In the genomic region with DNA sequence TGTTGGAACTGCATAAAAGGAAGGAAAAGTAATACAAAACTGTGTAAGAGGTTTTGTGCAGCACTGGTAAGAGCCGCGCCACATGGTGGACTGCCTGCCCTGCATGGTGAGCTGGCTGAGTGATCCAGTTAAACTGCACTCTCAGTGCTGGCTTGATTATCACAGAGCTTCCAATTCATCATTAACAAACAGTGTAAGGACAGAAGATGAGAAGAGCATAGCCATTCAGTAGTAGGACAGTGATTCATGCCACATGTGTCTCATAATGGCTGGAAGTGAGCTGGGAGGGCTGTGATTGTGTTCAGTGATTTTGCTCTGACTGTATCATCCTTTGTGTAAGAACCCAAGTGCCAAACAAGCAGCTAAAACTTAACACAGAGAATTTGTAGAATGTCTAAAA, we compare ENCODE assay signal across 21 cellular contexts. TPM values are rescaled to one million over a fixed set of nuclear protein-coding genes. Genes with fewer than 3 reads are reported as not detected.
A peak's percentile ranks its signal among the peaks of the same experiment; 100 is the strongest.
DNase-seq lines count a peak whose midpoint lies in the region; ATAC-seq and TF ChIP-seq lines count a peak whose summit lies in the region.
"Had no signal": no experiment of that assay in that cellular context is flagged by ENCODE, and none has a peak within 500 bp of the region (broad histone marks: within the 10 kb centered on the region; RNA-seq: fewer than 3 reads in every experiment).

No MANE protein-coding gene starts in this region.

- TF ChIP-seq CTCF in epithelial cell of esophagus (IDR thresholded peaks at IDR 0.05; ENCODE audit: insufficient read depth, low read depth, low read length, missing control alignments) (no peak), gastroesophageal sphincter (IDR thresholded peaks at IDR 0.05) (no peak)

- H3K9me3 ChIP-seq in gastroesophageal sphincter: no peaks in the 10 kb centered on the region
- H3K9me3 ChIP-seq: heart right ventricle, psoas muscle, vagina had no signal

- ATAC-seq in gastroesophageal sphincter (no peak), HG02870 (IDR thresholded peaks at IDR 0.05; ENCODE audit: unreplicated experiment) (no peak)
- ATAC-seq: heart right ventricle; Panc1; psoas muscle; stimulated activated naive CD8-positive, alpha-beta T cell treated with anti-CD3 and anti-CD28 coated beads, Interleukin-15, Interleukin-2, amounts not matched to agents 100 U/mL and 50 U/mL, for 24 hours had no signal

- no peak for TF ChIP-seq POLR2A in gastroesophageal sphincter (IDR thresholded peaks at IDR 0.05)

- DNase-seq in Ammon's horn (ENCODE audit: low spot score) (peak; percentile 51), M059J (ENCODE audit: low read depth) (peak; percentile 5), epithelial cell of esophagus (ENCODE audit: low read depth) (peak; percentile 82), midbrain (lab: John Stamatoyannopoulos, UW) (peak; percentile 20), HUDEP-2 (lab: John Stamatoyannopoulos, UW; ENCODE audit: unreplicated experiment in 76 of 76) (no peak)
- DNase-seq in effector CD8-positive, alpha-beta T cell (lab: John Stamatoyannopoulos, UW): no peak
- DNase-seq: ACHN; activated CD4-positive, alpha-beta T cell treated with anti-CD3 and anti-CD28 coated beads, Interleukin-2, amount 50 U/mL, for 48 hours; activated naive CD4-positive, alpha-beta T cell treated with anti-CD3 and anti-CD28 coated beads, Interleukin-2, amount 50 U/mL, for 16 hours; activated T-cell treated with anti-CD3 and anti-CD28 coated beads, Interleukin-2, amount 50 U/mL, for 1 hour; heart right ventricle; NCI-H1105 treated with DMSO at 0.1 percent for 48 hours; NCI-H774; psoas muscle; stimulated activated naive CD8-positive, alpha-beta T cell treated with anti-CD3 and anti-CD28 coated beads, Interleukin-15, Interleukin-2, amounts not matched to agents 100 U/mL and 50 U/mL, for 24 hours; SW 1271 had no signal

- H3K4me3 ChIP-seq in epithelial cell of esophagus (ENCODE audit: low read length) (no peak overlapping the region), gastroesophageal sphincter (no peak overlapping the region)
- H3K4me3 ChIP-seq: heart right ventricle, psoas muscle, vagina had no signal

- H3K4me1 ChIP-seq in gastroesophageal sphincter: peaks cover 0 to 20% (median 7%) of the 10 kb centered on the region in 3 donors

- no peak overlapping the region for H3K27ac ChIP-seq in gastroesophageal sphincter
- H3K27ac ChIP-seq: heart right ventricle, psoas muscle, vagina had no signal

- H3K27me3 ChIP-seq in gastroesophageal sphincter: no peaks in the 10 kb centered on the region
- H3K27me3 ChIP-seq: heart right ventricle, vagina had no signal

- 96 to 100% methylated on average over 2 of the region's 2 CpGs for WGBS in gastroesophageal sphincter (ENCODE audit: low coverage in 1 of 2), 2 donors

- TF ChIP-seq EP300 in gastroesophageal sphincter (IDR thresholded peaks at IDR 0.05): no peak

- no peaks in the 10 kb centered on the region for H3K36me3 ChIP-seq in gastroesophageal sphincter
- H3K36me3 ChIP-seq: vagina had no signal

RNA-seq across cellular contexts. Expression of gene ASPN, which starts 14.1 kb away (rescaled TPM):
- 0.07 TPM in 1 of 2 replicates, not detected in the other for total RNA-seq in M059J (2014; rRNA removed; shearing (Covaris generic))
- total RNA-seq in gastroesophageal sphincter: 10 to 100 TPM in 3 of 4 donors, 1 to 10 TPM in 1; 5.3 to 46.4 (median 27.3) TPM
- total RNA-seq: G401 had no signal

RNA-seq across cellular contexts. Expression of gene OMD, which starts 43.9 kb away (rescaled TPM):
- total RNA-seq in M059J (2014; rRNA removed; shearing (Covaris generic)): not detected in 2 replicates
- 10 to 100 TPM; 11.4 to 45.2 (median 22.2) TPM for total RNA-seq in gastroesophageal sphincter
- total RNA-seq: G401 had no signal

Comparison
In these comparisons a context has a peak if more than half of its experiments do, and no peak if none do; other contexts are left out.
1. DNase-seq: peak in Ammon's horn (single experiment), M059J (single experiment), epithelial cell of esophagus (single experiment) and midbrain (single experiment); none in HUDEP-2 (0 of 76) and effector CD8-positive, alpha-beta T cell (single experiment).
2. RNA of gene OMD, which starts 43.9 kb away (total RNA-seq): 11.4 to 45.2 TPM in gastroesophageal sphincter; not detected in M059J; every median in the first group is over 10 times any median in the second.